ENCODE assay signal across 11 cellular contexts in the genomic region with DNA sequence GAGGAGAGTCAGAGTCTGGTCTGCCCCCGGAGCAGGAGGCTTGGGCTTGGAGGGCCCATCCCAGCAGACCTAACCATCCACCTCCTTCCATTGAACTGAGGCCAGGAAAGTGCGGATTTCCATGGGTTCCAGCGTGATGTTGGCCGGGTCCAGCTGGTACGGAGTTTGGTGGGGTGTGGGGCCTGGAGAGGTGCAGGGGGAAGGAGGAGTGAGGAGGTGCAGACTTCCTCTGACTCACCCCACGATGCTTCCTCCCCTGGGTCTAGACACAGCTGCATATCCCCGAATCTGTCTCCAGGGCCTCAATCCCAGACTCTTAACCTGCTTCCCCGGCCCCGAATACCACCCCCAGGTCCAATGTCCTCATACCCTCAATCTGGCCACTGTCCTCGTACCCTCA.
"Had no signal": no experiment of that assay in that cellular context is flagged by ENCODE, and none has a peak within 500 bp of the region (broad histone marks: within the 10 kb centered on the region; RNA-seq: fewer than 3 reads in every experiment).

No MANE protein-coding gene starts in this region.

- H3K4me3 Mint-ChIP-seq: activated CD4-positive, alpha-beta T cell treated with anti-CD3 and anti-CD28 coated beads for 36 hours; activated T-cell treated with anti-CD3 and anti-CD28 coated beads, Interleukin-2, amount 50 U/mL, for 4 hours had no signal

- FAIRE-seq: keratinocyte, urothelium cell line had no signal

- H3K27ac ChIP-seq: coronary artery, gastroesophageal sphincter, thyroid gland had no signal

- ATAC-seq: activated CD4-positive, alpha-beta T cell treated with anti-CD3 and anti-CD28 coated beads for 36 hours; gastroesophageal sphincter; left ventricle myocardium superior had no signal

- H3K27me3 Mint-ChIP-seq: activated CD4-positive, alpha-beta T cell treated with anti-CD3 and anti-CD28 coated beads for 36 hours had no signal

- H3K36me3 ChIP-seq: thyroid gland had no signal

- H3K4me3 ChIP-seq: coronary artery, gastroesophageal sphincter had no signal

- DNase-seq: activated CD4-positive, alpha-beta T cell treated with anti-CD3 and anti-CD28 coated beads for 36 hours; activated T-cell treated with anti-CD3 and anti-CD28 coated beads, Interleukin-2, amount 50 U/mL, for 4 hours; effector CD8-positive, alpha-beta T cell; left ventricle myocardium superior; retina; stimulated activated CD4-positive, alpha-beta T cell treated with anti-CD3 and anti-CD28 coated beads, Interleukin-4, amount 100 ng/mL, for 24 hours had no signal

- H3K9me3 ChIP-seq: gastroesophageal sphincter, thyroid gland had no signal

- H3K9me3 Mint-ChIP-seq: activated T-cell treated with anti-CD3 and anti-CD28 coated beads, Interleukin-2, amount 50 U/mL, for 4 hours had no signal

- H3K27ac Mint-ChIP-seq: activated CD4-positive, alpha-beta T cell treated with anti-CD3 and anti-CD28 coated beads for 36 hours had no signal

- H3K27me3 ChIP-seq: gastroesophageal sphincter, thyroid gland had no signal
